ENCODE assay signal across 1 cellular context in the genomic region with DNA sequence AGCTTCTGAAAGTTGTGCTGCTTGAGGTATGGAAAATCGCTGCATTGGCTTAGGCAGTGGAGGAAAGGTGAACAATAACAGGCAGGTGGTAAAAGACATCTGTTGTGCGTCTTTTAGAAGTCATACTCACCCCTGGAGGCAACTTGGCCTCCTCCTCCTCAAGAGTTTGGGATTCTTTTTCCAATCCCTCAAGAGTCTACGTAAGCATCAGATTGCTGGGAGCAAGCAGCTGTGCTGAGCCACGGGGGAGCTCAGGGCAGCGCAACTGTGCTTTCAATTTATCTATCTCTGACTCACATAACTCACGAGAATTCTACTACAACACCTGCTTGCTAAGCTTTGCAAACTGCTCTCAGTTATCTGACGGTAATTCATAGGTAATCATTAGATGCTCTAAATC.
TF ChIP-seq lines count a peak whose summit lies in the region.

No MANE protein-coding gene starts in this region.

TF ChIP-seq in HepG2, 621 proteins besides CTCF, POLR2A, EP300 and RAD21:
- TF ChIP-seq ATM (IDR thresholded peaks at IDR 0.05; ENCODE audit: borderline replicate concordance) (no peak), ZC3H4 (CRISPR knock-in tag; IDR thresholded peaks at IDR 0.05; ENCODE audit: borderline replicate concordance) (no peak), ZFP82 (CRISPR knock-in tag; IDR thresholded peaks at IDR 0.05; ENCODE audit: borderline replicate concordance) (no peak), MAFF (IDR thresholded peaks at IDR 0.05; ENCODE audit: low read depth, low read length) (no peak), NRL (CRISPR knock-in tag; IDR thresholded peaks at IDR 0.05; ENCODE audit: borderline replicate concordance) (no peak)
- TF ChIP-seq, protein P1, sequence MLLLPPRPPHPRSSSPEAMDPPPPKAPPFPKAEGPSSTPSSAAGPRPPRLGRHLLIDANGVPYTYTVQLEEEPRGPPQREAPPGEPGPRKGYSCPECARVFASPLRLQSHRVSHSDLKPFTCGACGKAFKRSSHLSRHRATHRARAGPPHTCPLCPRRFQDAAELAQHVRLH (CRISPR knock-in tag; IDR thresholded peaks at IDR 0.05; ENCODE audit: borderline replicate concordance, low read depth), result no peak
- TF ChIP-seq, protein P2, sequence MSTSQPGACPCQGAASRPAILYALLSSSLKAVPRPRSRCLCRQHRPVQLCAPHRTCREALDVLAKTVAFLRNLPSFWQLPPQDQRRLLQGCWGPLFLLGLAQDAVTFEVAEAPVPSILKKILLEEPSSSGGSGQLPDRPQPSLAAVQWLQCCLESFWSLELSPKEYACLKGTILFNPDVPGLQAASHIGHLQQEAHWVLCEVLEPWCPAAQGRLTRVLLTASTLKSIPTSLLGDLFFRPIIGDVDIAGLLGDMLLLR (CRISPR knock-in tag; IDR thresholded peaks at IDR 0.05), result no peak
